In genomic region chr15:42575188-42576039, GRCh38 we compare ENCODE assay signal across 8 cellular contexts. TPM values are rescaled to one million over a fixed set of nuclear protein-coding genes. Genes with fewer than 3 reads are reported as not detected.
A peak's percentile ranks its signal among the peaks of the same experiment; 100 is the strongest.
DNase-seq lines count a peak whose midpoint lies in the region; ATAC-seq, FAIRE-seq and TF ChIP-seq lines count a peak whose summit lies in the region.

Gene STARD9, plus strand, starts transcription at chr15:42575606. Its CDS starts 110 bp downstream, at chr15:42575716.

- peaks cover 10% of the 10 kb centered on the region for H3K27me3 Mint-ChIP-seq in activated T-helper 17 cell treated with anti-CD3 and anti-CD28 coated beads, Interleukin-2, amount 50 U/mL, for 72 hours
- H3K27me3 Mint-ChIP-seq in natural killer cell (ENCODE audit: low read depth in 2 of 2) = no peaks in the 10 kb centered on the region

- H3K27ac Mint-ChIP-seq in activated T-helper 17 cell treated with anti-CD3 and anti-CD28 coated beads, Interleukin-2, amount 50 U/mL, for 72 hours = peak within 1 kb of the TSS; percentile 62
- peak within 1 kb of the TSS; percentile 64 to 83 for H3K27ac Mint-ChIP-seq in natural killer cell

- peak; percentile 64 for TF ChIP-seq POLR2A in H54 (IDR thresholded peaks at IDR 0.05; ENCODE audit: low read depth, low read length)

- peaks cover 13% of the 10 kb centered on the region for H3K4me1 Mint-ChIP-seq in activated T-helper 17 cell treated with anti-CD3 and anti-CD28 coated beads, Interleukin-2, amount 50 U/mL, for 72 hours
- H3K4me1 Mint-ChIP-seq in natural killer cell = peaks cover 21 to 36% of the 10 kb centered on the region in 2 donors

- FAIRE-seq in H54 (lab: Jason Lieb, UNC) = peak; percentile 89

- CTCF ChIA-PET in RWPE1 (lab: Yijun Ruan, JAX) = interaction anchor here (0.8 kb wide), 1 partner anchor 75 kb away, joined by 5 read pairs; no protein-coding TSS in a partner anchor

- peak within 1 kb of the TSS; percentile 74 for H3K27ac ChIP-seq in RWPE1

- POLR2A ChIA-PET in RWPE1 (lab: Yijun Ruan, JAX; ENCODE audit: low non-redundant PET) = interaction anchor here (0.5 to 0.7 kb wide), 2 partner anchors 76 to 198 kb away, joined by 4 to 13 read pairs; no protein-coding TSS in a partner anchor

- peak; percentile 100 for DNase-seq in ELF-1 (ENCODE audit: low read depth, low spot score)
- DNase-seq in H54 (ENCODE audit: insufficient read length, low spot score) = peak; percentile 92
- DNase-seq in LoVo (ENCODE audit: low spot score) = peak; percentile 99
- DNase-seq in RWPE1 (ENCODE audit: low spot score) = peak; percentile 99
- peak; percentile 97 for DNase-seq in fibroblast of peridontal ligament (ENCODE audit: extremely low read depth)
- DNase-seq in natural killer cell = peak; percentile 94
- peak; percentile 85 to 97 (median 92) for DNase-seq in stimulated activated naive CD4-positive, alpha-beta T cell (lab: John Stamatoyannopoulos, UW)

- TF ChIP-seq CTCF in RWPE1 (conservative IDR thresholded peaks at IDR 0.05; ENCODE audit: low read depth) (no peak), natural killer cell (IDR thresholded peaks at IDR 0.05) (no peak)

- H3K9me3 Mint-ChIP-seq in activated T-helper 17 cell treated with anti-CD3 and anti-CD28 coated beads, Interleukin-2, amount 50 U/mL, for 72 hours = no peaks in the 10 kb centered on the region
- H3K9me3 Mint-ChIP-seq in natural killer cell = no peaks in the 10 kb centered on the region

- intact Hi-C loops in natural killer cell (cut with micrococcal nuclease) = loop anchor here (1.0 to 2.0 kb wide), 2 partner anchors 27 to 33 kb away; partner anchors contain the start of genes HAUS2 and LRRC57

- peak; percentile 95 for ATAC-seq in activated T-helper 17 cell treated with anti-CD3 and anti-CD28 coated beads, Interleukin-2, amount 50 U/mL, for 72 hours (replicated peaks)
- ATAC-seq in natural killer cell = peak; percentile 89 to 97 (median 91)

- no peaks in the 10 kb centered on the region for H3K36me3 Mint-ChIP-seq in activated T-helper 17 cell treated with anti-CD3 and anti-CD28 coated beads, Interleukin-2, amount 50 U/mL, for 72 hours (ENCODE audit: low read depth)
- no peaks in the 10 kb centered on the region for H3K36me3 Mint-ChIP-seq in natural killer cell

- H3K4me3 Mint-ChIP-seq in activated T-helper 17 cell treated with anti-CD3 and anti-CD28 coated beads, Interleukin-2, amount 50 U/mL, for 72 hours = peak within 1 kb of the TSS; percentile 92
- peak within 1 kb of the TSS; percentile 93 for H3K4me3 Mint-ChIP-seq in natural killer cell

RNA-seq across cellular contexts. Expression of gene STARD9, which starts in this region (rescaled TPM):
- total RNA-seq in activated T-helper 17 cell treated with anti-CD3 and anti-CD28 coated beads, Interleukin-2, amount 50 U/mL, for 72 hours = 10 to 100 TPM in 1 of 2 donors, 1 to 10 TPM in 1; 9.5 to 10.9 TPM
- total RNA-seq in natural killer cell = 10 to 100 TPM; 20.0 to 22.5 (median 20.1) TPM

Comparison
In these comparisons a context has a peak if more than half of its experiments do, and no peak if none do; other contexts are left out.
1. Peak in every context shown above with its lines: DNase-seq, ATAC-seq and H3K27ac ChIP-seq.